10 cellular contexts compared by ENCODE assay signal in the genomic region with DNA sequence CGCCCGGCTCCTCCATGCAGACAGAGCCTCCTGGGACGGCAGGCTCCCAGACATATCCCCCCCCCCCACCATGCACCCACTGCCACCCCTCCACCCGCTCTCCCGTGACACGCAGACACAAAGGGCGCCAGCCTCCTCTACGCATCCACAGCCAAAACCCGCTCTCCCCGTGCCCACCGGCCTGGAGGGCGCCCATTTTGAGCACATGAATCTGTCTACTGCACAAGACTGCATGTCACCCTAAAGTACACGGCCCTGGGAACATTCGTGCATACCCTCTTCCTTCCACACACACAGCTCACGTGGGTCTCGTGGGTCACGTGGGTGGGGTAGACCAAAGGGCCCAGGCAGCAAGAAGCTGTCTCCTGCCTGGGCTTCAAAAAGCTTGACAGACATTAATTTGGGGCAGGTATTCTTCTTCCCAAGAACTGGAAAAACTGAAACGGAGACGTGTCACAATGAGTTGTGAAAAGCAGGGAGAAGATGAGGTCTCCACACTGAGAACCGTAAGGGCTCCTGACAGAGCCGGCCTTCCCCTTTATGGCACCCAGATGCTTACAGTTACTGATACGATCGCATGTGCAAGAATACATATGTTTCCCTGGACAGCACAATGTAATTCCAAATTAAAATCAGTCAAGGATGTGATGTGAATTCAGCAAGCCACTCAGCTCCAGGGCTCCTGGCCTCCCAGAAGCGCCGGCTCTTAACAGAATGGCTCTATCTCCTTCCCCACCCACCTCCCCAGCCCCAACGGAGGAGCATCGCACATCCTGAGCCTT. TPM values are rescaled to one million over a fixed set of nuclear protein-coding genes. Genes with fewer than 3 reads are reported as not detected.
DNase-seq lines count a peak whose midpoint lies in the region; ATAC-seq and TF ChIP-seq lines count a peak whose summit lies in the region.
"Had no signal": no experiment of that assay in that cellular context is flagged by ENCODE, and none has a peak within 500 bp of the region (broad histone marks: within the 10 kb centered on the region; RNA-seq: fewer than 3 reads in every experiment).

No MANE protein-coding gene starts in this region.

- H3K9me3 ChIP-seq in gastrocnemius medialis: no peaks in the 10 kb centered on the region

- H3K36me3 ChIP-seq in gastrocnemius medialis: no peaks in the 10 kb centered on the region

- in situ Hi-C loops in gastrocnemius medialis (cut with MboI; ENCODE audit: low sequenced_read_pairs in 4 of 4): loop anchor here (5.0 to 10.0 kb wide), 5 partner anchors 68 to 268 kb away; no protein-coding TSS in a partner anchor

- no peaks in the 10 kb centered on the region for H3K36me3 Mint-ChIP-seq in activated naive CD8-positive, alpha-beta T cell treated with anti-CD3 and anti-CD28 coated beads for 36 hours
- H3K36me3 Mint-ChIP-seq in immature natural killer cell: no peaks in the 10 kb centered on the region

- ATAC-seq in gastrocnemius medialis: no peak
- no peak for ATAC-seq in HG03175 (IDR thresholded peaks at IDR 0.05; ENCODE audit: unreplicated experiment)

- H3K4me3 ChIP-seq in gastrocnemius medialis: peak overlapping the region; percentile 62 to 94 (median 74)

- H3K4me3 Mint-ChIP-seq in activated naive CD8-positive, alpha-beta T cell treated with anti-CD3 and anti-CD28 coated beads for 36 hours: peak overlapping the region; percentile 11
- peak overlapping the region in 3 of 5 donors; percentile 10 to 60 (median 17) for H3K4me3 Mint-ChIP-seq in immature natural killer cell

- H3K27ac Mint-ChIP-seq in activated naive CD8-positive, alpha-beta T cell treated with anti-CD3 and anti-CD28 coated beads for 36 hours: no peak overlapping the region
- peak overlapping the region in 2 of 6 donors; percentile 17 to 45 for H3K27ac Mint-ChIP-seq in immature natural killer cell

- no peaks in the 10 kb centered on the region for H3K27me3 ChIP-seq in gastrocnemius medialis

- H3K27ac ChIP-seq in C4-2B (no peak overlapping the region), gastrocnemius medialis (peak overlapping the region; percentile 89 to 97 (median 94))
- H3K27ac ChIP-seq: HL-60 had no signal

- no peak for DNase-seq in activated naive CD8-positive, alpha-beta T cell treated with anti-CD3 and anti-CD28 coated beads for 36 hours
- no peak for DNase-seq in immature natural killer cell
- peak in 1 of 2 donors; percentile 54 for DNase-seq in gastrocnemius medialis
- DNase-seq in NCI-H526 treated with DMSO at 0.1 percent for 48 hours (lab: John Stamatoyannopoulos, UW): no peak
- DNase-seq in NCI-H526 (lab: John Stamatoyannopoulos, UW): no peak
- DNase-seq in COR-L47 (lab: John Stamatoyannopoulos, UW): no peak
- DNase-seq: cerebellar nuclear complex had no signal

- peaks cover 42 to 49% of the 10 kb centered on the region in 2 donors for H3K4me1 ChIP-seq in gastrocnemius medialis

- no peaks in the 10 kb centered on the region for H3K27me3 Mint-ChIP-seq in activated naive CD8-positive, alpha-beta T cell treated with anti-CD3 and anti-CD28 coated beads for 36 hours
- peaks cover 5 to 10% (median 8%) of the 10 kb centered on the region in 3 donors for H3K27me3 Mint-ChIP-seq in immature natural killer cell (ENCODE audit: low read depth in 3 of 3)

- intact Hi-C loops in gastrocnemius medialis (cut with DNase I; ENCODE audit: low total_unique reads): loop anchor here (5.0 to 10.0 kb wide), 3 partner anchors 318 to 1095 kb away; partner anchors contain the start of genes DLST, ERG28, FLVCR2 and TTLL5

- H3K9me3 Mint-ChIP-seq in activated naive CD8-positive, alpha-beta T cell treated with anti-CD3 and anti-CD28 coated beads for 36 hours: no peaks in the 10 kb centered on the region
- no peaks in the 10 kb centered on the region for H3K9me3 Mint-ChIP-seq in immature natural killer cell

- H3K4me1 Mint-ChIP-seq in activated naive CD8-positive, alpha-beta T cell treated with anti-CD3 and anti-CD28 coated beads for 36 hours: peaks cover 30% of the 10 kb centered on the region
- peaks cover 27 to 37% of the 10 kb centered on the region in 2 donors for H3K4me1 Mint-ChIP-seq in immature natural killer cell

- TF ChIP-seq CTCF in C4-2B (conservative IDR thresholded peaks at IDR 0.05): peak; percentile 29
- TF ChIP-seq CTCF in gastrocnemius medialis (IDR thresholded peaks at IDR 0.05 in 4 of 5, conservative IDR thresholded peaks at IDR 0.05 in 1 of 5): no peak

- peak in 1 of 2 donors; percentile 24 for TF ChIP-seq POLR2A in gastrocnemius medialis (IDR thresholded peaks at IDR 0.05)

RNA-seq across cellular contexts. Expression of gene TGFB3, which starts 2.0 kb away (rescaled TPM):
- 1 to 10 TPM; 2.4 to 3.8 TPM for total RNA-seq in activated naive CD8-positive, alpha-beta T cell treated with anti-CD3 and anti-CD28 coated beads for 36 hours
- under 1 TPM in 2 of 3 donors, not detected in 1; 0.39 to 0.46 TPM for polyA plus RNA-seq in immature natural killer cell
- 100 to 1,000 TPM in 1 of 4 donors, 10 to 100 TPM in 3; 28.3 to 102 (median 60.8) TPM for total RNA-seq in gastrocnemius medialis

RNA-seq across cellular contexts. Expression of gene IFT43, which starts 5.7 kb away (rescaled TPM):
- 1 to 10 TPM; 9.0 to 9.7 TPM for total RNA-seq in activated naive CD8-positive, alpha-beta T cell treated with anti-CD3 and anti-CD28 coated beads for 36 hours
- 10 to 100 TPM; 16.5 to 24.4 (median 16.7) TPM for polyA plus RNA-seq in immature natural killer cell
- total RNA-seq in gastrocnemius medialis: 10 to 100 TPM in 3 of 4 donors, 1 to 10 TPM in 1; 8.7 to 18.1 (median 14.2) TPM

Comparison
In these comparisons a context has a peak if more than half of its experiments do, and no peak if none do; other contexts are left out.
1. RNA of gene TGFB3, which starts 2.0 kb away (total RNA-seq): 28.3 to 102 TPM in gastrocnemius medialis; 2.4 to 3.8 TPM in activated naive CD8-positive, alpha-beta T cell treated with anti-CD3 and anti-CD28 coated beads for 36 hours; every median in the first group is over 4 times any median in the second.